Comparison of ENCODE assay signal across 30 cellular contexts in the genomic region with DNA sequence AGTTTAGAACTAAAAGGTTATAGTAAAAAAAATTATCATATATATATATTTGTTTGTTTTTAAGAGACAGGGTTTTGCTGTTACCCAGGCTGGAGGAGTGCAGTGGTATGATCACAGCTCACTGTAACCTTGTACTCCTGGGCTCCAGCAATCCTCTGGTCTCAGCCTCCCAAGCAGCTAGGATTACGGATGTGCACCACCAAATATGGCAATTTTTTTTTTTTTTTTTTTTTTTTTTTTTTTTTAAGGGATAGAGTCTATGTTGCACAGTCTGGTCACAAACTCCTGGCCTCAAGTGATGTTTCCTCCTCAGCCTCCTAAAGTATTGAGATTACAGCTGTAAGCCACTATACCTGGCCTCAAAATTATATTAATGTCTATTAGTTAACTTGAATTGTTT.
"Had no signal": no experiment of that assay in that cellular context is flagged by ENCODE, and none has a peak within 500 bp of the region (broad histone marks: within the 10 kb centered on the region; RNA-seq: fewer than 3 reads in every experiment).

No MANE protein-coding gene starts in this region.

- H3K4me1 Mint-ChIP-seq: nephron had no signal

- ATAC-seq: natural killer cell; psoas muscle; right cardiac atrium; sciatic nerve; stimulated activated memory B cell treated with anti-CD40 and anti-IgM and Interleukin-4, amounts not matched to agents 10 μg/mL and 1 μg/mL and 100 μg/mL, for 72 hours; stimulated activated naive CD8-positive, alpha-beta T cell treated with anti-CD3 and anti-CD28 coated beads, Interleukin-15, amount 100 ng/mL, for 72 hours; stimulated activated naive CD8-positive, alpha-beta T cell treated with anti-CD3 and anti-CD28 coated beads, Interleukin-15, Interleukin-2, amounts not matched to agents 100 U/mL and 50 U/mL, for 24 hours; upper lobe of right lung had no signal

- H2AFZ ChIP-seq: neural progenitor cell, parathyroid adenoma had no signal

- H3K4me3 ChIP-seq: neural progenitor cell, ovary, psoas muscle, skin epidermis, smooth muscle cell, spleen, suprapubic skin, testis, tibial artery, transverse colon, upper lobe of right lung, uterus had no signal

- H3K9me3 Mint-ChIP-seq: natural killer cell; nephron; neural progenitor cell; stimulated activated memory B cell treated with anti-CD40 and anti-IgM and Interleukin-4, amounts not matched to agents 10 μg/mL and 1 μg/mL and 100 μg/mL, for 72 hours; stimulated activated naive CD8-positive, alpha-beta T cell treated with anti-CD3 and anti-CD28 coated beads, Interleukin-15, amount 100 ng/mL, for 72 hours; type B pancreatic cell had no signal

- DNase-seq: natural killer cell; occipital lobe; ovary; psoas muscle; right cardiac atrium; spleen; stimulated activated CD4-positive, alpha-beta T cell treated with anti-CD3 and anti-CD28 coated beads, Interleukin-12 subunit alpha, Interleukin-12 subunit beta, amount 100 ng/mL, for 4 hours; stimulated activated CD4-positive, alpha-beta T cell treated with anti-CD3 and anti-CD28 coated beads, Interleukin-1b, Interleukin-23, amount 100 ng/mL, for 48 hours; stimulated activated CD4-positive, alpha-beta T cell treated with anti-CD3 and anti-CD28 coated beads, Interleukin-4, amount 100 ng/mL, for 1 hour; stimulated activated CD4-positive, alpha-beta T cell treated with anti-CD3 and anti-CD28 coated beads, Interleukin-4, amount 100 ng/mL, for 4 hours; stimulated activated CD8-positive, alpha-beta memory T cell treated with anti-CD3 and anti-CD28 coated beads, Interleukin-4, amount 100 ng/mL, for 48 hours; stimulated activated naive CD4-positive, alpha-beta T cell; stimulated activated naive CD8-positive, alpha-beta T cell treated with anti-CD3 and anti-CD28 coated beads, Interleukin-15, amount 100 ng/mL, for 72 hours; stimulated activated naive CD8-positive, alpha-beta T cell treated with anti-CD3 and anti-CD28 coated beads, Interleukin-15, Interleukin-2, amounts not matched to agents 100 U/mL and 50 U/mL, for 24 hours; substantia nigra; testis; tibial artery; transverse colon; upper lobe of right lung; uterus had no signal

- H3K27ac ChIP-seq: neural progenitor cell, ovary, parathyroid adenoma, psoas muscle, skin epidermis, spleen, suprapubic skin, testis, tibial artery, transverse colon, upper lobe of right lung, uterus had no signal

- H3K27me3 ChIP-seq: neural progenitor cell, ovary, spleen, suprapubic skin, testis, tibial artery, transverse colon, upper lobe of right lung, uterus had no signal

- H3K4me2 ChIP-seq: neural progenitor cell, smooth muscle cell had no signal

- H3K27ac Mint-ChIP-seq: natural killer cell; nephron; neural progenitor cell; progenitor cell of endocrine pancreas; stimulated activated memory B cell treated with anti-CD40 and anti-IgM and Interleukin-4, amounts not matched to agents 10 μg/mL and 1 μg/mL and 100 μg/mL, for 72 hours; stimulated activated naive CD8-positive, alpha-beta T cell treated with anti-CD3 and anti-CD28 coated beads, Interleukin-15, amount 100 ng/mL, for 72 hours; type B pancreatic cell had no signal

- H3K79me2 ChIP-seq: parathyroid adenoma had no signal

- H3K9me3 ChIP-seq: ovary, psoas muscle, spleen, suprapubic skin, testis, tibial artery, transverse colon, upper lobe of right lung, uterus had no signal

- H3K36me3 ChIP-seq: neural progenitor cell, ovary, uterus had no signal

- H3K4me1 ChIP-seq: parathyroid adenoma, psoas muscle, suprapubic skin, testis, tibial artery, upper lobe of right lung, uterus had no signal

- H3K9ac ChIP-seq: neural progenitor cell, parathyroid adenoma had no signal

- H3K4me3 Mint-ChIP-seq: natural killer cell; nephron; neural progenitor cell; stimulated activated memory B cell treated with anti-CD40 and anti-IgM and Interleukin-4, amounts not matched to agents 10 μg/mL and 1 μg/mL and 100 μg/mL, for 72 hours; stimulated activated naive CD8-positive, alpha-beta T cell treated with anti-CD3 and anti-CD28 coated beads, Interleukin-15, amount 100 ng/mL, for 72 hours; type B pancreatic cell had no signal

- H3K27me3 Mint-ChIP-seq: progenitor cell of endocrine pancreas; stimulated activated memory B cell treated with anti-CD40 and anti-IgM and Interleukin-4, amounts not matched to agents 10 μg/mL and 1 μg/mL and 100 μg/mL, for 72 hours; stimulated activated naive CD8-positive, alpha-beta T cell treated with anti-CD3 and anti-CD28 coated beads, Interleukin-15, amount 100 ng/mL, for 72 hours; type B pancreatic cell had no signal
